8 cellular contexts compared by ENCODE assay signal in the genomic region with DNA sequence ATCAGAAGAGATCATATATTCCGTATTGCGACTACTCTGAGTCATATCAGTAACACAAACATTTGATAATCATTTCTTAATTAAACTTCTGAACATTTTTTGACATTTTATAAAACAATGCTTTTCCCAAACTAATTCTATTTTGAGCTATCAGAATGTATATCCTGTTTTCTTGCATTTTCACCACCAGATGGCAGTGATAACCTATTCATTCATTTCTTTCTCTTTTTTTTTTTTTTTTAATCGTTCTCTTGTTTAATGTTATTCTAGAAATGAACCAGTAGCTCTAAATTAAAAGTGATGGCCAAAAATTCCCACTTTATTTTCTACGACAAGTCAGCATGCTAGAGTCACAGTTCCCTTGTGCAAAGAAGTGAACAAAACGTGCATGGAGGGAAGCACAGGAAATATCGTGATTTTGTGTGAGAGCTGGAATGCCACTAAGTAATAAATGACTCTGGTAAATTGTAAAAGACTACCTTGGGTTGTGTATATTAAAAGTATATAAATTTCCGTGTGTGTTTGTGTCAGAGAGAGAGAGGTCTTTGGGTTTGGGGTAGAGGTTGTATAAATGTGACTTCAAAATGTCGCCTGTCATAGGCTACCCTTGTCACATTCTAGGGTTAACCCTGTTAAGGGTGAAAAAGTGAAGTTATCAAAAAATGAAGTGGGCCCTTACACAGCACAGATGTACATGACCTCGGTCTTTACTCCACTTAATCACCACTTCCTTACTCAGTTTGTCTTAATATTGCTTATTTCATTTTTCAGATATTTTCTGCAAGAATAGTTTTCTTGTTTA. TPM values are rescaled to one million over a fixed set of nuclear protein-coding genes. Genes with fewer than 3 reads are reported as not detected.
DNase-seq lines count a peak whose midpoint lies in the region; ATAC-seq, FAIRE-seq and TF ChIP-seq lines count a peak whose summit lies in the region.

No MANE protein-coding gene starts in this region.

- H4K20me1 ChIP-seq in PC-9 (ENCODE audit: insufficient read depth) = no peaks in the 10 kb centered on the region

- TF ChIP-seq CTCF in 22Rv1 (IDR thresholded peaks at IDR 0.05) = peak; percentile 81
- TF ChIP-seq CTCF in GM06990 (IDR thresholded peaks at IDR 0.05; ENCODE audit: insufficient read depth, low read length, poor library complexity, severe bottlenecking) = peak; percentile 41
- TF ChIP-seq CTCF in PC-9 (conservative IDR thresholded peaks at IDR 0.05) = peak; percentile 84
- TF ChIP-seq CTCF in psoas muscle (IDR thresholded peaks at IDR 0.05) = peak; percentile 78

- no TSS peak for BruUV-seq in PC-9 (replicated peaks; lab: Mats Ljungman, UMichigan)

- H3K27me3 ChIP-seq in GM06990 (replicated peaks; ENCODE audit: control insufficient read depth, insufficient read depth, low read length) = no peaks in the 10 kb centered on the region; the same call in 1 of the 2 replicates
- H3K27me3 ChIP-seq in PC-9 (ENCODE audit: insufficient read depth, low read depth) = no peaks in the 10 kb centered on the region
- no peaks in the 10 kb centered on the region for H3K27me3 ChIP-seq in psoas muscle (ENCODE audit: insufficient read depth in 3 of 3, low read length in 2 of 3)

- no peaks in the 10 kb centered on the region for H3K4me1 ChIP-seq in PC-9 (replicated peaks; ENCODE audit: insufficient read depth)
- H3K4me1 ChIP-seq in psoas muscle = no peaks in the 10 kb centered on the region

- no peaks in the 10 kb centered on the region for H3F3A ChIP-seq in PC-9 (ENCODE audit: insufficient read depth, low read depth)

- H3K9me2 ChIP-seq in PC-9 (ENCODE audit: insufficient read depth) = no peaks in the 10 kb centered on the region; the same call in 1 of the 2 replicates

- no peak overlapping the region for H2AFZ ChIP-seq in PC-9

- H3K4me3 ChIP-seq in GM06990 (replicated peaks; ENCODE audit: low read depth, low read length) = no peak overlapping the region
- H3K4me3 ChIP-seq in PC-9 = no peak overlapping the region
- peak overlapping the region; percentile 28 for H3K4me3 ChIP-seq in psoas muscle

- no peaks in the 10 kb centered on the region for H3K36me3 ChIP-seq in GM06990 (ENCODE audit: control insufficient read depth, insufficient read depth, low read length)
- H3K36me3 ChIP-seq in PC-9 (ENCODE audit: low read depth) = no peaks in the 10 kb centered on the region
- H3K36me3 ChIP-seq in psoas muscle (ENCODE audit: insufficient read depth in 1 of 2, low read depth in 1 of 2) = no peaks in the 10 kb centered on the region

- peak in 1 of 4 donors; percentile 54 for ATAC-seq in psoas muscle

- 20 to 23% (median 20%) methylated on average over 9 of the region's 9 CpGs for WGBS in psoas muscle, 3 donors

- intact Hi-C loops in PC-9 (cut with micrococcal nuclease; ENCODE audit: unreplicated experiment) = loop anchor here (2.0 to 5.0 kb wide), 4 partner anchors 289 to 764 kb away; no protein-coding TSS in a partner anchor
- intact Hi-C loops in psoas muscle (cut with DNase I) = loop anchor here (2.0 to 5.0 kb wide), 3 partner anchors 293 to 324 kb away; no protein-coding TSS in a partner anchor

- FAIRE-seq in GM12891 (lab: Jason Lieb, UNC) = no peak

- H3K9me3 ChIP-seq in PC-9 (ENCODE audit: insufficient read depth, low read depth) = no peaks in the 10 kb centered on the region
- H3K9me3 ChIP-seq in psoas muscle = no peaks in the 10 kb centered on the region

- DNase-seq in GM06990 (ENCODE audit: extremely low read depth, insufficient read length) (no peak), PC-9 (no peak), fibroblast of gingiva (ENCODE audit: low read depth) (peak; percentile 27), psoas muscle (no peak), ecto neural progenitor cell (ENCODE audit: low spot score) (no peak), GM12891 (ENCODE audit: insufficient read length, low spot score) (no peak)
- DNase-seq in activated effector memory CD4-positive, alpha-beta T cell treated with anti-CD3 and anti-CD28 coated beads, Interleukin-2, amount 50 U/mL, for 16 hours = no peak

- H3K27ac ChIP-seq in 22Rv1 = no peak overlapping the region
- no peak overlapping the region for H3K27ac ChIP-seq in PC-9
- no peak overlapping the region for H3K27ac ChIP-seq in psoas muscle

- H3K79me2 ChIP-seq in PC-9 (ENCODE audit: low read depth) = no peaks in the 10 kb centered on the region

- CTCF ChIA-PET in PC-9 (lab: Charles Lee) = interaction anchor here (0.6 to 1.1 kb wide), 13 partner anchors 274 to 1440 kb away, joined by 3 to 23 read pairs (median 4); no protein-coding TSS in a partner anchor

- TF ChIP-seq POLR2A in GM12891 (IDR thresholded peaks at IDR 0.05; ENCODE audit: low read depth, low read length) = no peak

- POLR2A ChIA-PET in PC-9 (lab: Charles Lee; ENCODE audit: unreplicated experiment) = interaction anchor here (0.6 kb wide), 1 partner anchor 292 kb away, joined by 10 read pairs; no protein-coding TSS in a partner anchor

- no peak overlapping the region for H3K4me2 ChIP-seq in PC-9

TF ChIP-seq in GM12891, 5 proteins besides CTCF, POLR2A, EP300 and RAD21:
- TF ChIP-seq PAX5 (IDR thresholded peaks at IDR 0.05; ENCODE audit: insufficient read depth, low read length, severe bottlenecking) (no peak), SPI1 (IDR thresholded peaks at IDR 0.05; ENCODE audit: low read depth, low read length) (no peak), POLR2AphosphoS5 (IDR thresholded peaks at IDR 0.05; ENCODE audit: low read depth, low read length) (no peak), TAF1 (IDR thresholded peaks at IDR 0.05; ENCODE audit: low read depth, low read length) (no peak), POU2F2 (IDR thresholded peaks at IDR 0.05; ENCODE audit: low read depth, low read length) (no peak)

RNA-seq across cellular contexts. Expression of a gene that starts 40.4 kb away (rescaled TPM):
- total RNA-seq in PC-9 (2021) (994 and 1,055 TPM in 2 replicates), psoas muscle (100 to 1,000 TPM in 3 of 4 donors, 10 to 100 TPM in 1; 71.6 to 616 (median 350) TPM)
- polyA plus RNA-seq in psoas muscle = 100 to 1,000 TPM; 156 to 403 (median 231) TPM
- polyA plus RNA-seq in GM12891 (2012; ENCODE audit: low read depth, missing spikeins) = 1,494 TPM
